ENCODE assay signal across 9 cellular contexts in genomic region chr9:120935383-120935857, GRCh38. TPM values are rescaled to one million over a fixed set of nuclear protein-coding genes. Genes with fewer than 3 reads are reported as not detected.
DNase-seq lines count a peak whose midpoint lies in the region; ATAC-seq and TF ChIP-seq lines count a peak whose summit lies in the region.
"Had no signal": no experiment of that assay in that cellular context is flagged by ENCODE, and none has a peak within 500 bp of the region (broad histone marks: within the 10 kb centered on the region; RNA-seq: fewer than 3 reads in every experiment).

No MANE protein-coding gene starts in this region.

- peak; percentile 22 for ATAC-seq in GM21786 (IDR thresholded peaks at IDR 0.05; ENCODE audit: unreplicated experiment)
- no peak for ATAC-seq in activated naive CD8-positive, alpha-beta T cell treated with anti-CD3 and anti-CD28 coated beads, Interleukin-2, amount 10 ng/mL, durations not matched to agents 7 days and 5 days (ENCODE audit: low read depth)

- H3K27me3 Mint-ChIP-seq in activated naive CD8-positive, alpha-beta T cell treated with anti-CD3 and anti-CD28 coated beads, Interleukin-2, amount 10 ng/mL, durations not matched to agents 7 days and 5 days = no peaks in the 10 kb centered on the region
- H3K27me3 Mint-ChIP-seq in endothelial cell (ENCODE audit: unreplicated experiment) (peaks cover 1% of the 10 kb centered on the region), type B pancreatic cell (peaks cover 8% of the 10 kb centered on the region)

- peaks cover 59% of the 10 kb centered on the region for H3K4me1 Mint-ChIP-seq in activated naive CD8-positive, alpha-beta T cell treated with anti-CD3 and anti-CD28 coated beads, Interleukin-2, amount 10 ng/mL, durations not matched to agents 7 days and 5 days
- peaks cover 7% of the 10 kb centered on the region for H3K4me1 Mint-ChIP-seq in endothelial cell (ENCODE audit: unreplicated experiment)
- peaks cover 25% of the 10 kb centered on the region for H3K4me1 Mint-ChIP-seq in type B pancreatic cell (ENCODE audit: unreplicated experiment)

- TF ChIP-seq CTCF in AG09309 (IDR thresholded peaks at IDR 0.05; ENCODE audit: control insufficient read depth, insufficient read depth, low read depth, low read length, missing control alignments) = no peak
- no peak for TF ChIP-seq CTCF in endothelial cell (IDR thresholded peaks at IDR 0.05; ENCODE audit: unreplicated experiment)
- no peak for TF ChIP-seq CTCF in type B pancreatic cell (conservative IDR thresholded peaks at IDR 0.05)

- H3K27ac Mint-ChIP-seq in activated naive CD8-positive, alpha-beta T cell treated with anti-CD3 and anti-CD28 coated beads, Interleukin-2, amount 10 ng/mL, durations not matched to agents 7 days and 5 days = peak overlapping the region; percentile 81
- H3K27ac Mint-ChIP-seq in endothelial cell (ENCODE audit: unreplicated experiment) (no peak overlapping the region), type B pancreatic cell (no peak overlapping the region)

- DNase-seq in AG09309 (ENCODE audit: low read depth) (peak; percentile 80), NCI-H446 treated with DMSO at 0.1 percent for 48 hours (lab: John Stamatoyannopoulos, UW) (peak; percentile 87), glomerular visceral epithelial cell (ENCODE audit: extremely low spot score) (peak; percentile 98), pons (ENCODE audit: low spot score) (peak; percentile 92), endothelial cell (ENCODE audit: low spot score) (no peak), type B pancreatic cell (ENCODE audit: extremely low spot score, unreplicated experiment) (no peak)
- peak; percentile 47 for DNase-seq in activated naive CD8-positive, alpha-beta T cell treated with anti-CD3 and anti-CD28 coated beads, Interleukin-2, amount 10 ng/mL, durations not matched to agents 7 days and 5 days

- H3K4me3 Mint-ChIP-seq in activated naive CD8-positive, alpha-beta T cell treated with anti-CD3 and anti-CD28 coated beads, Interleukin-2, amount 10 ng/mL, durations not matched to agents 7 days and 5 days = peak overlapping the region; percentile 53
- no peak overlapping the region for H3K4me3 Mint-ChIP-seq in endothelial cell (ENCODE audit: unreplicated experiment)
- H3K4me3 Mint-ChIP-seq in type B pancreatic cell = no peak overlapping the region
- H3K4me3 Mint-ChIP-seq: neural crest cell had no signal

- no peaks in the 10 kb centered on the region for H3K9me3 Mint-ChIP-seq in activated naive CD8-positive, alpha-beta T cell treated with anti-CD3 and anti-CD28 coated beads, Interleukin-2, amount 10 ng/mL, durations not matched to agents 7 days and 5 days
- H3K9me3 Mint-ChIP-seq in endothelial cell (ENCODE audit: unreplicated experiment) (no peaks in the 10 kb centered on the region), type B pancreatic cell (no peaks in the 10 kb centered on the region)
- H3K9me3 Mint-ChIP-seq: neural crest cell had no signal

- no peaks in the 10 kb centered on the region for H3K36me3 Mint-ChIP-seq in activated naive CD8-positive, alpha-beta T cell treated with anti-CD3 and anti-CD28 coated beads, Interleukin-2, amount 10 ng/mL, durations not matched to agents 7 days and 5 days
- H3K36me3 Mint-ChIP-seq in endothelial cell (ENCODE audit: low read depth, unreplicated experiment) = no peaks in the 10 kb centered on the region
- H3K36me3 Mint-ChIP-seq in type B pancreatic cell = no peaks in the 10 kb centered on the region

- POLR2A ChIA-PET in activated naive CD8-positive, alpha-beta T cell treated with anti-CD3 and anti-CD28 coated beads, Interleukin-2, amount 10 ng/mL, durations not matched to agents 7 days and 5 days (lab: Charles Lee) = interaction anchor here (0.6 to 4.7 kb wide), 10 partner anchors 9 to 142 kb away, joined by 3 to 54 read pairs (median 6); partner anchors contain the start of genes FBXW2, PHF19 and TRAF1

- no peak overlapping the region for H3K4me3 ChIP-seq in AG09309 (ENCODE audit: control insufficient read depth, low read depth, low read length)

RNA-seq across cellular contexts. Expression of gene TRAF1, which starts 8.8 kb away (rescaled TPM):
- 100 to 1,000 TPM in 1 of 2 experiments, 10 to 100 TPM in 1; 97.1 to 102 TPM for total RNA-seq in activated naive CD8-positive, alpha-beta T cell treated with anti-CD3 and anti-CD28 coated beads, Interleukin-2, amount 10 ng/mL, durations not matched to agents 7 days and 5 days
- total RNA-seq in endothelial cell (ENCODE audit: unreplicated experiment) (1.4 TPM), type B pancreatic cell (ENCODE audit: low replicate concordance) (1.9 and 3.1 TPM in 2 replicates)

RNA-seq across cellular contexts. Expression of gene PHF19, which starts 58.4 kb away (rescaled TPM):
- total RNA-seq in activated naive CD8-positive, alpha-beta T cell treated with anti-CD3 and anti-CD28 coated beads, Interleukin-2, amount 10 ng/mL, durations not matched to agents 7 days and 5 days = 100 to 1,000 TPM; 248 to 253 TPM
- 10.0 TPM for total RNA-seq in endothelial cell (ENCODE audit: unreplicated experiment)
- 31.0 and 39.6 TPM in 2 replicates for total RNA-seq in type B pancreatic cell (ENCODE audit: low replicate concordance)

Comparison
In these comparisons a context has a peak if more than half of its experiments do, and no peak if none do; other contexts are left out.
1. DNase-seq: peak in AG09309 (single experiment), NCI-H446 treated with DMSO at 0.1 percent for 48 hours (single experiment), activated naive CD8-positive, alpha-beta T cell treated with anti-CD3 and anti-CD28 coated beads, Interleukin-2, amount 10 ng/mL, durations not matched to agents 7 days and 5 days (single experiment), glomerular visceral epithelial cell (single experiment) and pons (single experiment); none in endothelial cell (single experiment) and type B pancreatic cell (single experiment).
2. RNA of gene TRAF1, which starts 8.8 kb away (total RNA-seq): 97.1 to 102 TPM in activated naive CD8-positive, alpha-beta T cell treated with anti-CD3 and anti-CD28 coated beads, Interleukin-2, amount 10 ng/mL, durations not matched to agents 7 days and 5 days; 1.9 to 3.1 TPM in type B pancreatic cell and 1.4 TPM in endothelial cell (single experiment); every median in the first group is over 10 times any median in the second.